Comparison of ENCODE assay signal across 1 cellular context in the genomic region with DNA sequence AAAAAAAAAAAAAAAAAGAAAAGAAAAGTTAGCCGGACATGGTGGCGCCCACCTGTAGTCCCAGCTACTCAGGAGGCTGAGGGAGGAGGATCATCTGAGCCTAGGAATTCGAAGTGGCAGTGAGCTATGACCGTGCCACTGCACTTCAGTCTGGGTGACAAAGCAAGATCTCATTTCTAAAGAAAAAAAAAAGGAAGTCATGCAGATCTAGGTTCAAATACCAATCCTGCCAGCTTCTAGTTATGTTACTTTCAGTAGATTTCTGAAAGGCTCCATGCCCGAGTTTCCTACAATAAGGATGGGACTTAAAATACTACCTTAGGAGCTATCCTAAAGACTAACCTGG.
TF ChIP-seq lines count a peak whose summit lies in the region.

No MANE protein-coding gene starts in this region.

TF ChIP-seq in K562, 482 proteins besides CTCF, POLR2A, EP300 and RAD21:
- TF ChIP-seq BRCA1 (IDR thresholded peaks at IDR 0.05), result no peak
- no peak for TF ChIP-seq BRCA1 (CRISPR knock-in tag; IDR thresholded peaks at IDR 0.05)
- TF ChIP-seq SMARCE1 (IDR thresholded peaks at IDR 0.05), result 0 out of 2 replicates have a peak, but pooled peaks have one; percentile 22
- TF ChIP-seq NEUROD1 (IDR thresholded peaks at IDR 0.05; ENCODE audit: borderline replicate concordance, low read depth, low read length, partially characterized antibody), result no peak
- TF ChIP-seq SPI1 (IDR thresholded peaks at IDR 0.05; ENCODE audit: borderline replicate concordance, low read depth, low read length), result peak; percentile 68; the same call in 1 of the 2 replicates
- TF ChIP-seq CC2D1A (IDR thresholded peaks at IDR 0.05), result 0 out of 2 replicates have a peak, but pooled peaks have one; percentile 4
- TF ChIP-seq BCOR (IDR thresholded peaks at IDR 0.05), result 0 out of 2 replicates have a peak, but pooled peaks have one; percentile 42
- TF ChIP-seq SMARCA5 (IDR thresholded peaks at IDR 0.05), result 0 out of 2 replicates have a peak, but pooled peaks have one; percentile 17
- TF ChIP-seq ZSCAN29 (IDR thresholded peaks at IDR 0.05), result no peak
- TF ChIP-seq, protein P1, sequence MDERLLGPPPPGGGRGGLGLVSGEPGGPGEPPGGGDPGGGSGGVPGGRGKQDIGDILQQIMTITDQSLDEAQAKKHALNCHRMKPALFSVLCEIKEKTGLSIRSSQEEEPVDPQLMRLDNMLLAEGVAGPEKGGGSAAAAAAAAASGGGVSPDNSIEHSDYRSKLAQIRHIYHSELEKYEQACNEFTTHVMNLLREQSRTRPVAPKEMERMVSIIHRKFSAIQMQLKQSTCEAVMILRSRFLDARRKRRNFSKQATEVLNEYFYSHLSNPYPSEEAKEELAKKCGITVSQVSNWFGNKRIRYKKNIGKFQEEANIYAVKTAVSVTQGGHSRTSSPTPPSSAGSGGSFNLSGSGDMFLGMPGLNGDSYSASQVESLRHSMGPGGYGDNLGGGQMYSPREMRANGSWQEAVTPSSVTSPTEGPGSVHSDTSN (CRISPR knock-in tag; IDR thresholded peaks at IDR 0.05; ENCODE audit: low read depth), result no peak
- TF ChIP-seq, protein P1 (tag; conservative IDR thresholded peaks at IDR 0.05; ENCODE audit: low read depth), result 0 out of 2 replicates have a peak, but pooled peaks have one; percentile 10
